Comparison of ENCODE assay signal across 8 cellular contexts in genomic region chr2:112463256-112463655, GRCh38.
"Had no signal": no experiment of that assay in that cellular context is flagged by ENCODE, and none has a peak within 500 bp of the region (broad histone marks: within the 10 kb centered on the region; RNA-seq: fewer than 3 reads in every experiment).

No MANE protein-coding gene starts in this region.

- H3K4me3 ChIP-seq: GM12878 had no signal

- FAIRE-seq: G401.6, GM12878, GM12891, GM12892, GM18507, GM19239 had no signal

- DNase-seq: GDM1, GF-D8 had no signal
